In the genomic region with DNA sequence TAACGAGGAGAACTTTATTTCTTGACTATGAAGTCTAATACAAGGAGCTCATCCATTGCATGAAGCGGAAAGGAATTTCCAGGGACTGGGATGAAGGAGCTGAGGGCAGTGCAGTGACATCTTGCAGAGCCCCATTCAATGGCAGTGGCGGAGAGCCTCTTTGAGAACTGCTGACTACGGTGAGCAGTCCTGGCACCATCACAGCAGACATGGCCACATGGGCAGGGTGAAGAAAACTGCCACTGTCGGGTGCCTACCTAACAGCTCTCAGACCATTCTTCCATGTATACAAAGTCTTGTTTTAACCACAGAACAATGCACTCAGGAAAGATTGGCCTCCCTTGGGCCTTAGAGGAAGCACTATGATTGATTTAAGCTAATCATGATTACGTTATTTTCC, we compare ENCODE assay signal across 21 cellular contexts.
DNase-seq lines count a peak whose midpoint lies in the region; ATAC-seq, FAIRE-seq and TF ChIP-seq lines count a peak whose summit lies in the region.
"Had no signal": no experiment of that assay in that cellular context is flagged by ENCODE, and none has a peak within 500 bp of the region (broad histone marks: within the 10 kb centered on the region; RNA-seq: fewer than 3 reads in every experiment).

No MANE protein-coding gene starts in this region.

- H3K4me3 ChIP-seq in BLaER1 (no peak overlapping the region), GM23338 (no peak overlapping the region), GM12878 (no peak overlapping the region), parathyroid adenoma (ENCODE audit: low read depth, low read length) (no peak overlapping the region), esophagus muscularis mucosa (no peak overlapping the region)

- H3K9me3 Mint-ChIP-seq in GM23338, result peaks cover 4% of the 10 kb centered on the region; the same call in 1 of the 3 replicates

- no peak overlapping the region for H3K27ac ChIP-seq in BLaER1
- H3K27ac ChIP-seq in GM23338 (ENCODE audit: low read depth), result no peak overlapping the region
- H3K27ac ChIP-seq in GM12878 (ENCODE audit: control insufficient read depth, insufficient read depth), result no peak overlapping the region
- no peak overlapping the region for H3K27ac ChIP-seq in parathyroid adenoma
- H3K27ac ChIP-seq in esophagus muscularis mucosa (replicated peaks in 1 of 4), result no peak overlapping the region
- H3K27ac ChIP-seq: 22Rv1 had no signal

- H3F3A ChIP-seq in GM23338 (replicated peaks; ENCODE audit: low read depth), result no peaks in the 10 kb centered on the region

- peak overlapping the region; percentile 52 for H2AFZ ChIP-seq in GM23338
- H2AFZ ChIP-seq in GM12878 (ENCODE audit: control insufficient read depth, low read depth, low read length), result peak overlapping the region; percentile 45
- H2AFZ ChIP-seq in parathyroid adenoma, result peak overlapping the region; percentile 38

- intact Hi-C loops in GM12878 (cut with micrococcal nuclease; ENCODE audit: unreplicated experiment) (no loop called here), esophagus muscularis mucosa (cut with DNase I) (no loop called here)

- H3K9me3 ChIP-seq in BLaER1 (no peaks in the 10 kb centered on the region), GM12878 (replicated peaks; ENCODE audit: control insufficient read depth, insufficient read depth, low read length) (no peaks in the 10 kb centered on the region), parathyroid adenoma (ENCODE audit: control insufficient read depth, low read length) (no peaks in the 10 kb centered on the region), esophagus muscularis mucosa (no peaks in the 10 kb centered on the region)

- H3K27me3 Mint-ChIP-seq in GM23338 (ENCODE audit: insufficient read depth, low read depth, poor library complexity), result peaks cover 2% of the 10 kb centered on the region
- H3K27me3 Mint-ChIP-seq: B cell; CD4-positive, alpha-beta memory T cell had no signal

- POLR2A ChIA-PET in GM12878 (lab: Charles Lee), result interaction anchor here (0.7 kb wide), 1 partner anchor 168 kb away, joined by 4 read pairs; no protein-coding TSS in a partner anchor

- no peak for TF ChIP-seq CTCF in GM23338 (conservative IDR thresholded peaks at IDR 0.05; ENCODE audit: low read depth in 2 of 2)
- no peak for TF ChIP-seq CTCF in GM12878 (IDR thresholded peaks at IDR 0.05 in 2 of 3, conservative IDR thresholded peaks at IDR 0.05 in 1 of 3; ENCODE audit: control insufficient read depth in 2 of 3, extremely low read depth in 1 of 3, insufficient read depth in 1 of 3, low read depth in 3 of 3, low read length in 3 of 3)
- no peak for TF ChIP-seq CTCF in parathyroid adenoma (IDR thresholded peaks at IDR 0.05)
- TF ChIP-seq CTCF in esophagus muscularis mucosa (IDR thresholded peaks at IDR 0.05), result no peak

- 32% methylated on average over 6 of the region's 6 CpGs for WGBS in GM12878 (ENCODE audit: insufficient coverage, insufficient replicate concordance, low lambda C conversion rate, missing lambda C conversion rate)
- 63% methylated on average over 6 of the region's 6 CpGs for WGBS in esophagus muscularis mucosa

- no peak for TF ChIP-seq RAD21 in GM12878 (IDR thresholded peaks at IDR 0.05; ENCODE audit: insufficient read depth, low read depth, low read length)

- H3K79me2 ChIP-seq in GM23338 (replicated peaks; ENCODE audit: insufficient read depth), result no peaks in the 10 kb centered on the region
- H3K79me2 ChIP-seq in GM12878 (ENCODE audit: control insufficient read depth, insufficient read depth, low read length), result no peaks in the 10 kb centered on the region
- H3K79me2 ChIP-seq in parathyroid adenoma, result no peaks in the 10 kb centered on the region

- H3K9ac ChIP-seq in BLaER1 (no peak overlapping the region), GM12878 (ENCODE audit: control insufficient read depth, insufficient read depth, low read length) (no peak overlapping the region), parathyroid adenoma (no peak overlapping the region)

- BruUV-seq in GM12878 (replicated peaks; lab: Mats Ljungman, UMichigan), result no TSS peak

- no peak overlapping the region for H3K4me3 Mint-ChIP-seq in GM23338
- H3K4me3 Mint-ChIP-seq: B cell; CD4-positive, alpha-beta memory T cell had no signal

- DNase-seq in GM23338 (ENCODE audit: low spot score) (no peak), GM12878 (ENCODE audit: low read depth, low spot score) (no peak), esophagus muscularis mucosa (ENCODE audit: extremely low spot score) (no peak), HPDE6-E6E7 (ENCODE audit: extremely low spot score) (no peak), T-helper 2 cell (no peak), amygdala (lab: John Stamatoyannopoulos, UW) (no peak)
- DNase-seq: C1 segment of cervical spinal cord; Calu3; CD4-positive, alpha-beta memory T cell; COR-L47; DMS53; DMS79 treated with DMSO at 0.1 percent for 48 hours; GF-D8; GOT3; HCEC 1CT had no signal

- in situ Hi-C loops in GM12878 (cut with MboI), result no loop called here

- SMC1A ChIA-PET in GM12878 (lab: Charles Lee; ENCODE audit: uncharacterized antibody, unreplicated experiment), result interaction anchor here (0.9 to 1.7 kb wide), 10 partner anchors 10 to 167 kb away, joined by 3 to 8 read pairs (median 4); no protein-coding TSS in a partner anchor

- H3K36me3 ChIP-seq in BLaER1, result no peaks in the 10 kb centered on the region
- no peaks in the 10 kb centered on the region for H3K36me3 ChIP-seq in GM23338 (ENCODE audit: insufficient read depth)
- no peaks in the 10 kb centered on the region for H3K36me3 ChIP-seq in GM12878 (ENCODE audit: control insufficient read depth in 2 of 2, insufficient read depth in 2 of 2, low read length in 1 of 2)
- H3K36me3 ChIP-seq in parathyroid adenoma (ENCODE audit: control insufficient read depth, insufficient read depth, low read length), result no peaks in the 10 kb centered on the region
- H3K36me3 ChIP-seq in esophagus muscularis mucosa, result no peaks in the 10 kb centered on the region

- H3K9me2 ChIP-seq in GM23338 (ENCODE audit: insufficient read depth), result no peaks in the 10 kb centered on the region

- H3K27me3 ChIP-seq in BLaER1 (no peaks in the 10 kb centered on the region), GM23338 (ENCODE audit: insufficient read depth) (no peaks in the 10 kb centered on the region), GM12878 (replicated peaks in 1 of 2; ENCODE audit: control insufficient read depth in 2 of 2, insufficient read depth in 2 of 2, low read length in 1 of 2) (no peaks in the 10 kb centered on the region), parathyroid adenoma (ENCODE audit: control insufficient read depth, insufficient read depth, low read length) (no peaks in the 10 kb centered on the region), esophagus muscularis mucosa (no peaks in the 10 kb centered on the region)

- H3K4me2 ChIP-seq in BLaER1, result peak overlapping the region; percentile 50
- H3K4me2 ChIP-seq in GM23338, result no peak overlapping the region
- no peak overlapping the region for H3K4me2 ChIP-seq in GM12878 (ENCODE audit: control insufficient read depth, insufficient read depth)
- H3K4me2 ChIP-seq in parathyroid adenoma (ENCODE audit: low read length), result no peak overlapping the region

- H3K4me1 ChIP-seq in BLaER1 (peaks cover 13% of the 10 kb centered on the region), GM23338 (ENCODE audit: insufficient read depth) (no peaks in the 10 kb centered on the region), GM12878 (ENCODE audit: control insufficient read depth, insufficient read depth, low read length) (no peaks in the 10 kb centered on the region), parathyroid adenoma (peaks cover 4% of the 10 kb centered on the region), esophagus muscularis mucosa (no peaks in the 10 kb centered on the region)

- FAIRE-seq in GM12878 (lab: Jason Lieb, UNC), result no peak
- FAIRE-seq: A204.1, H54 had no signal

- RAD21 ChIA-PET in GM12878 (lab: Charles Lee; ENCODE audit: unreplicated experiment), result interaction anchor here (0.6 to 1.3 kb wide), 5 partner anchors 11 to 165 kb away, joined by 3 to 4 read pairs (median 3); no protein-coding TSS in a partner anchor

- no peak for ATAC-seq in GM23338
- peak; percentile 55 for ATAC-seq in GM12878

- H3K27ac Mint-ChIP-seq in GM23338, result no peak overlapping the region
- H3K27ac Mint-ChIP-seq: B cell had no signal

- TF ChIP-seq POLR2A in GM12878 (IDR thresholded peaks at IDR 0.05; ENCODE audit: low read depth, low read length), result no peak
- no peak for TF ChIP-seq POLR2A in esophagus muscularis mucosa (IDR thresholded peaks at IDR 0.05; ENCODE audit: low read depth)

- TF ChIP-seq EP300 in GM12878 (IDR thresholded peaks at IDR 0.05; ENCODE audit: borderline replicate concordance in 1 of 2, control insufficient read depth in 1 of 2, low read depth in 2 of 2, low read length in 2 of 2), result no peak
- TF ChIP-seq EP300 in esophagus muscularis mucosa (IDR thresholded peaks at IDR 0.05), result no peak

- H3K36me3 Mint-ChIP-seq in GM23338 (ENCODE audit: low read depth), result peaks cover 3% of the 10 kb centered on the region; the same call in 1 of the 3 replicates
- H3K36me3 Mint-ChIP-seq: CD4-positive, alpha-beta memory T cell had no signal

- CTCF ChIA-PET in GM12878 (lab: Yijun Ruan, JAX), result interaction anchor here (0.9 to 1.0 kb wide), 2 partner anchors 11 to 17 kb away, joined by 3 read pairs; no protein-coding TSS in a partner anchor

- H4K20me1 ChIP-seq in BLaER1, result no peaks in the 10 kb centered on the region
- no peaks in the 10 kb centered on the region for H4K20me1 ChIP-seq in GM23338 (replicated peaks; ENCODE audit: insufficient read depth)
- no peaks in the 10 kb centered on the region for H4K20me1 ChIP-seq in GM12878 (ENCODE audit: control insufficient read depth, insufficient read depth)

- peaks cover 6% of the 10 kb centered on the region; the same call in 2 of the 3 replicates for H3K4me1 Mint-ChIP-seq in GM23338
- H3K4me1 Mint-ChIP-seq: B cell; CD4-positive, alpha-beta memory T cell had no signal

TF ChIP-seq in GM23338, 12 proteins besides CTCF, POLR2A, EP300 and RAD21 (continues in another document):
- TF ChIP-seq CREB1 (CRISPR knock-in tag; IDR thresholded peaks at IDR 0.05; ENCODE audit: low read depth), result no peak

TF ChIP-seq in GM12878, 131 proteins besides CTCF, POLR2A, EP300 and RAD21 (continues in another document):
- TF ChIP-seq, protein P1, sequence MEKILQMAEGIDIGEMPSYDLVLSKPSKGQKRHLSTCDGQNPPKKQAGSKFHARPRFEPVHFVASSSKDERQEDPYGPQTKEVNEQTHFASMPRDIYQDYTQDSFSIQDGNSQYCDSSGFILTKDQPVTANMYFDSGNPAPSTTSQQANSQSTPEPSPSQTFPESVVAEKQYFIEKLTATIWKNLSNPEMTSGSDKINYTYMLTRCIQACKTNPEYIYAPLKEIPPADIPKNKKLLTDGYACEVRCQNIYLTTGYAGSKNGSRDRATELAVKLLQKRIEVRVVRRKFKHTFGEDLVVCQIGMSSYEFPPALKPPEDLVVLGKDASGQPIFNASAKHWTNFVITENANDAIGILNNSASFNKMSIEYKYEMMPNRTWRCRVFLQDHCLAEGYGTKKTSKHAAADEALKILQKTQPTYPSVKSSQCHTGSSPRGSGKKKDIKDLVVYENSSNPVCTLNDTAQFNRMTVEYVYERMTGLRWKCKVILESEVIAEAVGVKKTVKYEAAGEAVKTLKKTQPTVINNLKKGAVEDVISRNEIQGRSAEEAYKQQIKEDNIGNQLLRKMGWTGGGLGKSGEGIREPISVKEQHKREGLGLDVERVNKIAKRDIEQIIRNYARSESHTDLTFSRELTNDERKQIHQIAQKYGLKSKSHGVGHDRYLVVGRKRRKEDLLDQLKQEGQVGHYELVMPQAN (conservative IDR thresholded peaks at IDR 0.05), result no peak
- no peak for TF ChIP-seq TCF3 (IDR thresholded peaks at IDR 0.05; ENCODE audit: borderline replicate concordance, insufficient read depth, low read depth, low read length)
